In the genomic region with DNA sequence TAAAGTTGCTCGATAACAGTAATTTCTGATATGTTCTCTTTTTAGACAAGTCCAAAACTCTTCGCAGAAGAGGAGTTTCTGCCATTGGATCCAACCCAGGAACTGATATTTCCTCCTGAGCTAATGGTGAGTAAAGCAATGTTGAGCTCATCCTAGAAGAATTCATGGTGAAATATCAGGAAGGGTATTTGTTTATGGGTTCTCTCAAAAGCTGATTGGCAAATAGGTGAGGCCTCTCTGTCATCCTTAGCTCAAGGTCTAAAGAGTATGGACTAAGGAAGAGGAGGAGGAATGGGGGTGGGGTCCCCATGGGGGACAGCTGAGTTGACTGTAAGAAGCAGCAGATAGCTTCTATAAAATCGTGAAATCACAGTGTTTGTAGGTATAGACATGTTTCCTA, we compare ENCODE assay signal across 16 cellular contexts. TPM values are rescaled to one million over a fixed set of nuclear protein-coding genes. Genes with fewer than 3 reads are reported as not detected.
DNase-seq lines count a peak whose midpoint lies in the region; ATAC-seq, FAIRE-seq and TF ChIP-seq lines count a peak whose summit lies in the region.
"Had no signal": no experiment of that assay in that cellular context is flagged by ENCODE, and none has a peak within 500 bp of the region (broad histone marks: within the 10 kb centered on the region; RNA-seq: fewer than 3 reads in every experiment).

No MANE protein-coding gene starts in this region.

- peaks cover 34% of the 10 kb centered on the region for H3K4me1 ChIP-seq in RWPE2 (ENCODE audit: insufficient read depth, poor library complexity, severe bottlenecking)
- H3K4me1 ChIP-seq in Karpas-422 (ENCODE audit: low read length): no peaks in the 10 kb centered on the region

- H4K20me1 ChIP-seq in Karpas-422 (ENCODE audit: insufficient read depth, low read depth, low read length): no peaks in the 10 kb centered on the region

- no peaks in the 10 kb centered on the region for H3K27me3 ChIP-seq in RWPE2 (ENCODE audit: insufficient read depth, poor library complexity, severe bottlenecking)
- no peaks in the 10 kb centered on the region for H3K27me3 ChIP-seq in Karpas-422 (ENCODE audit: low read length)

- peak; percentile 15 for DNase-seq in H54 (ENCODE audit: insufficient read length, low spot score)
- DNase-seq in RWPE2 (ENCODE audit: low spot score): no peak
- peak; percentile 64 for DNase-seq in epithelial cell of proximal tubule (ENCODE audit: low read depth)
- DNase-seq in omental fat pad (ENCODE audit: low spot score): no peak
- no peak for DNase-seq in coronary artery (ENCODE audit: low spot score)
- DNase-seq in Karpas-422: no peak
- DNase-seq in GM12892 (ENCODE audit: insufficient read length): no peak
- DNase-seq: activated CD4-positive, alpha-beta T cell treated with anti-CD3 and anti-CD28 coated beads, Interleukin-2, amount 50 U/mL, for 48 hours; activated gamma-delta T cell; CD8-positive, alpha-beta memory T cell; cerebellar nuclear complex; NCI-H2029; right cardiac atrium; substantia nigra had no signal

- H3K9me3 ChIP-seq in RWPE2 (ENCODE audit: severe bottlenecking): no peaks in the 10 kb centered on the region
- no peaks in the 10 kb centered on the region for H3K9me3 ChIP-seq in Karpas-422 (ENCODE audit: low read length)

- H3K4me2 ChIP-seq in Karpas-422 (ENCODE audit: low read depth, low read length, poor library complexity, severe bottlenecking): no peak overlapping the region

- ATAC-seq in RWPE2 (ENCODE audit: low read depth) (peak; percentile 92), omental fat pad (ENCODE audit: low FRiP score) (peak; percentile 90), GM18511 (IDR thresholded peaks at IDR 0.05; ENCODE audit: unreplicated experiment) (no peak)
- ATAC-seq: K562, right cardiac atrium had no signal

- H3K9ac ChIP-seq in Karpas-422 (ENCODE audit: low read length): no peak overlapping the region

- no peak for TF ChIP-seq CTCF in RWPE2 (IDR thresholded peaks at IDR 0.05; ENCODE audit: poor library complexity, severe bottlenecking)
- no peak for TF ChIP-seq CTCF in epithelial cell of proximal tubule (conservative IDR thresholded peaks at IDR 0.05; ENCODE audit: low read depth, low read length)
- TF ChIP-seq CTCF in omental fat pad (IDR thresholded peaks at IDR 0.05): no peak
- no peak for TF ChIP-seq CTCF in coronary artery (IDR thresholded peaks at IDR 0.05)

- FAIRE-seq in H54 (lab: Jason Lieb, UNC) (peak; percentile 67), GM12892 (lab: Jason Lieb, UNC) (no peak)
- FAIRE-seq: K562 had no signal

- H3K4me3 ChIP-seq in RWPE2 (ENCODE audit: severe bottlenecking) (no peak overlapping the region), epithelial cell of proximal tubule (ENCODE audit: low read depth, low read length) (no peak overlapping the region), coronary artery (no peak overlapping the region), Karpas-422 (ENCODE audit: low read length) (no peak overlapping the region)
- H3K4me3 ChIP-seq: K562 had no signal

- TF ChIP-seq POLR2A in H54 (IDR thresholded peaks at IDR 0.05; ENCODE audit: low read depth, low read length) (no peak), GM12892 (IDR thresholded peaks at IDR 0.05; ENCODE audit: low read depth, low read length) (no peak)

- no peaks in the 10 kb centered on the region for H3K9me2 ChIP-seq in Karpas-422 (replicated peaks; ENCODE audit: insufficient read depth, low read length)

- H3K27ac ChIP-seq in RWPE2 (ENCODE audit: poor library complexity, severe bottlenecking): peak overlapping the region; percentile 86
- H3K27ac ChIP-seq in coronary artery: peak overlapping the region in 1 of 2 donors; percentile 54
- H3K27ac ChIP-seq in Karpas-422 (ENCODE audit: low read length): no peak overlapping the region

- no peaks in the 10 kb centered on the region for H3K79me2 ChIP-seq in Karpas-422 (ENCODE audit: low read length)

- H2AFZ ChIP-seq in Karpas-422 (ENCODE audit: low read length): no peak overlapping the region

- no peaks in the 10 kb centered on the region for H3K36me3 ChIP-seq in RWPE2 (ENCODE audit: low read depth)
- no peaks in the 10 kb centered on the region for H3K36me3 ChIP-seq in Karpas-422 (ENCODE audit: insufficient read depth, low read length)

RNA-seq across cellular contexts. Expression of a gene that starts 18.2 kb away (rescaled TPM):
- total RNA-seq in epithelial cell of proximal tubule (6.6 and 16.8 TPM in 2 replicates), omental fat pad (100 to 1,000 TPM; 241 to 629 (median 321) TPM)
- 0.37 TPM in 1 of 2 replicates, not detected in the other for total RNA-seq in Karpas-422 (2014; rRNA removed; shearing (Covaris generic); ENCODE audit: low replicate concordance)
- polyA plus RNA-seq in GM12892 (2012; ENCODE audit: missing spikeins): not detected
- total RNA-seq: CD8-positive, alpha-beta memory T cell had no signal

Comparison
In these comparisons a context has a peak if more than half of its experiments do, and no peak if none do; other contexts are left out.
1. DNase-seq: peak in H54 (single experiment) and epithelial cell of proximal tubule (single experiment); none in RWPE2 (single experiment), omental fat pad (single experiment), coronary artery (single experiment), Karpas-422 (single experiment) and GM12892 (single experiment).
2. RNA of a gene that starts 18.2 kb away (total RNA-seq): 241 to 629 TPM in omental fat pad; 6.6 to 16.8 TPM in epithelial cell of proximal tubule and 0.37 TPM in Karpas-422; every median in the first group is over 10 times any median in the second.